Comparison of ENCODE assay signal across 9 cellular contexts in the genomic region with DNA sequence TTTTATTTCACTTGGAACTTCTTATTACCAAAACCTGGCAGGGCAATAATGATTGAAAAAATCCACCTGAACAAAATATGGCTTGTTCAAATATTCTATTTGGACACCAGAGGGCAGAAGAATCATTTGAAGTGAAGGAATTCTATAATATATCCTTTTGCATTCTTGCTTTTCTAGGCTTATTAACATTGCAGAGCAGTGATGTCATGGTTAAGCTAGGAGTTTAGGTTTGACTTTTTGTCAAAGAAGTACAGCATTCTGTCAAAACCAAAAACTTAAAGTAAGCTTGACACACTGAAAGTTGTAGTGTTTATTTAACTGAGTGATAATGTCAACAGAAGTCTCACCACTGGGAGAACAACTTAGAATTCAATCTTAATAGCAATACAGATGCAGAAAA.
A peak's percentile ranks its signal among the peaks of the same experiment; 100 is the strongest.
DNase-seq lines count a peak whose midpoint lies in the region; ATAC-seq and TF ChIP-seq lines count a peak whose summit lies in the region.
"Had no signal": no experiment of that assay in that cellular context is flagged by ENCODE, and none has a peak within 500 bp of the region (broad histone marks: within the 10 kb centered on the region; RNA-seq: fewer than 3 reads in every experiment).

No MANE protein-coding gene starts in this region.

- H3K4me1 Mint-ChIP-seq in natural killer cell treated with Interleukin-12 subunit alpha and Interleukin-12 subunit beta and Interleukin-15 and Interleukin-18, amount 100 ng/mL, for 72 hours (ENCODE audit: low read depth in 2 of 2), result no peaks in the 10 kb centered on the region

- no peak overlapping the region for H3K4me3 ChIP-seq in thyroid gland (replicated peaks in 1 of 3)
- H3K4me3 ChIP-seq: BLaER1 treated with 17β-estradiol and CSF1 and Interleukin-3, amounts not matched to agents 10 nM and 100 nM had no signal

- no peaks in the 10 kb centered on the region for H3K27me3 ChIP-seq in thyroid gland
- H3K27me3 ChIP-seq: BLaER1 treated with 17β-estradiol and CSF1 and Interleukin-3, amounts not matched to agents 10 nM and 100 nM had no signal

- no peak overlapping the region for H3K4me3 Mint-ChIP-seq in natural killer cell treated with Interleukin-12 subunit alpha and Interleukin-12 subunit beta and Interleukin-15 and Interleukin-18, amount 100 ng/mL, for 72 hours

- no peak for TF ChIP-seq POLR2A in thyroid gland (IDR thresholded peaks at IDR 0.05)

- peak; percentile 53 for ATAC-seq in HG03025 (IDR thresholded peaks at IDR 0.05; ENCODE audit: low FRiP score, unreplicated experiment)
- no peak for ATAC-seq in stimulated activated naive CD8-positive, alpha-beta T cell treated with anti-CD3 and anti-CD28 coated beads, Interleukin-15, Interleukin-2, amounts not matched to agents 100 U/mL and 50 U/mL, for 24 hours
- ATAC-seq in natural killer cell treated with Interleukin-12 subunit alpha and Interleukin-12 subunit beta and Interleukin-15 and Interleukin-18, amount 100 ng/mL, for 72 hours, result no peak

- intact Hi-C loops in thyroid gland (cut with DNase I), result loop anchor here (10.0 kb wide), 2 partner anchors 524 to 814 kb away; no protein-coding TSS in a partner anchor

- peak in 4 of 6 experiments; percentile 13 to 72 (median 62) for TF ChIP-seq CTCF in thyroid gland (IDR thresholded peaks at IDR 0.05)

- no peak overlapping the region for H3K27ac ChIP-seq in thyroid gland
- H3K27ac ChIP-seq: BLaER1 treated with 17β-estradiol and CSF1 and Interleukin-3, amounts not matched to agents 10 nM and 100 nM had no signal

- H3K36me3 ChIP-seq in thyroid gland, result no peaks in the 10 kb centered on the region
- H3K36me3 ChIP-seq: BLaER1 treated with 17β-estradiol and CSF1 and Interleukin-3, amounts not matched to agents 10 nM and 100 nM had no signal

- no peaks in the 10 kb centered on the region for H3K36me3 Mint-ChIP-seq in natural killer cell treated with Interleukin-12 subunit alpha and Interleukin-12 subunit beta and Interleukin-15 and Interleukin-18, amount 100 ng/mL, for 72 hours

- H3K9me3 ChIP-seq in thyroid gland, result no peaks in the 10 kb centered on the region
- H3K9me3 ChIP-seq: BLaER1 treated with 17β-estradiol and CSF1 and Interleukin-3, amounts not matched to agents 10 nM and 100 nM had no signal

- no peaks in the 10 kb centered on the region for H3K27me3 Mint-ChIP-seq in natural killer cell treated with Interleukin-12 subunit alpha and Interleukin-12 subunit beta and Interleukin-15 and Interleukin-18, amount 100 ng/mL, for 72 hours

- H3K9me3 Mint-ChIP-seq in natural killer cell treated with Interleukin-12 subunit alpha and Interleukin-12 subunit beta and Interleukin-15 and Interleukin-18, amount 100 ng/mL, for 72 hours, result peaks cover 3% of the 10 kb centered on the region

- peaks cover 2 to 9% of the 10 kb centered on the region in 2 donors for H3K4me1 ChIP-seq in thyroid gland
- H3K4me1 ChIP-seq: BLaER1 treated with 17β-estradiol and CSF1 and Interleukin-3, amounts not matched to agents 10 nM and 100 nM had no signal

- H3K27ac Mint-ChIP-seq in natural killer cell treated with Interleukin-12 subunit alpha and Interleukin-12 subunit beta and Interleukin-15 and Interleukin-18, amount 100 ng/mL, for 72 hours, result no peak overlapping the region

- DNase-seq in NCI-H1092 treated with DMSO at 0.1 percent for 48 hours (lab: John Stamatoyannopoulos, UW) (peak; percentile 21), NCI-H1092 (lab: John Stamatoyannopoulos, UW) (no peak), RKO (ENCODE audit: low spot score) (peak; percentile 71), fibroblast of peridontal ligament (ENCODE audit: extremely low read depth) (peak; percentile 86), thyroid gland (no peak)
- DNase-seq in stimulated activated naive CD8-positive, alpha-beta T cell treated with anti-CD3 and anti-CD28 coated beads, Interleukin-15, Interleukin-2, amounts not matched to agents 100 U/mL and 50 U/mL, for 24 hours, result no peak
- DNase-seq in natural killer cell treated with Interleukin-12 subunit alpha and Interleukin-12 subunit beta and Interleukin-15 and Interleukin-18, amount 100 ng/mL, for 72 hours (ENCODE audit: low spot score), result no peak

Comparison
In these comparisons a context has a peak if more than half of its experiments do, and no peak if none do; other contexts are left out.
1. DNase-seq: peak in NCI-H1092 treated with DMSO at 0.1 percent for 48 hours (single experiment), RKO (single experiment) and fibroblast of peridontal ligament (single experiment); none in NCI-H1092 (single experiment), thyroid gland (0 of 2), stimulated activated naive CD8-positive, alpha-beta T cell treated with anti-CD3 and anti-CD28 coated beads, Interleukin-15, Interleukin-2, amounts not matched to agents 100 U/mL and 50 U/mL, for 24 hours (single experiment) and natural killer cell treated with Interleukin-12 subunit alpha and Interleukin-12 subunit beta and Interleukin-15 and Interleukin-18, amount 100 ng/mL, for 72 hours (single experiment).